18 cellular contexts compared by ENCODE assay signal in the genomic region with DNA sequence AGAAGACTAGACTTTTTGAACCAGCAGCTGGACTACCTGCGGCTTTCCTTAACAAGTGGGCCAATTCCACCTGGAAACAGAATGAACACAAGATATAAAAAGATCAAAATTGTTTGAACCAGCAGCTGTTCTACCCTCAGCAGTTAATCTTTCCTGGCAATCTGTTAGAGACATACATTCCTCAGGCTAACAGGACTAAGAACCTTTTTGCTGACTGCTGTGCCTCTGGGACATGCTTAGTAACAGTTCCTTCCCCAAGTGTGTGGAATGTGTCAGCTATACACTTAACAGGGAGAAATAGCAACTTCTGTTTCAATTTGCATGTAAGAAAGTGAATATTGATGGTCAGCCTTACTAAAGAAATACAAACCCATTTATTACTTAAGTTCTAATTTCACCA.
A peak's percentile ranks its signal among the peaks of the same experiment; 100 is the strongest.
DNase-seq lines count a peak whose midpoint lies in the region; ATAC-seq, FAIRE-seq and TF ChIP-seq lines count a peak whose summit lies in the region.
"Had no signal": no experiment of that assay in that cellular context is flagged by ENCODE, and none has a peak within 500 bp of the region (broad histone marks: within the 10 kb centered on the region; RNA-seq: fewer than 3 reads in every experiment).

No MANE protein-coding gene starts in this region.

- H3K27me3 ChIP-seq in SU-DHL-6 (ENCODE audit: low read length) (no peaks in the 10 kb centered on the region), neural progenitor cell (no peaks in the 10 kb centered on the region)
- H3K27me3 ChIP-seq: BLaER1, SJSA1 had no signal

- no peaks in the 10 kb centered on the region for H3K27me3 Mint-ChIP-seq in neural progenitor cell (ENCODE audit: insufficient read depth, low read depth)

- peak overlapping the region; percentile 45 for H2AFZ ChIP-seq in SU-DHL-6 (ENCODE audit: low read depth, low read length, severe bottlenecking)
- peak overlapping the region; percentile 9 for H2AFZ ChIP-seq in neural progenitor cell (replicated peaks)

- peaks cover 12% of the 10 kb centered on the region for H3K4me1 Mint-ChIP-seq in neural progenitor cell

- H3K4me3 ChIP-seq in SU-DHL-6 (ENCODE audit: insufficient read depth, low read length, poor library complexity, severe bottlenecking) (no peak overlapping the region), neural progenitor cell (no peak overlapping the region)
- H3K4me3 ChIP-seq: A549, BLaER1, SJSA1 had no signal

- H3K36me3 Mint-ChIP-seq in neural progenitor cell, result no peaks in the 10 kb centered on the region
- H3K36me3 Mint-ChIP-seq: CD8-positive, alpha-beta T cell had no signal

- no peaks in the 10 kb centered on the region for H3K9me2 ChIP-seq in SU-DHL-6 (replicated peaks; ENCODE audit: insufficient read depth, low read length)

- H3K79me2 ChIP-seq in SU-DHL-6 (ENCODE audit: insufficient read depth, low read length) (no peaks in the 10 kb centered on the region), neural progenitor cell (ENCODE audit: low read depth) (no peaks in the 10 kb centered on the region)

- peak overlapping the region; percentile 80 for H3K27ac Mint-ChIP-seq in neural progenitor cell
- H3K27ac Mint-ChIP-seq: CD8-positive, alpha-beta T cell had no signal

- H3K9me3 ChIP-seq in SU-DHL-6 (ENCODE audit: insufficient read depth, low read length) (no peaks in the 10 kb centered on the region), neural progenitor cell (ENCODE audit: low read depth) (no peaks in the 10 kb centered on the region)
- H3K9me3 ChIP-seq: A549, BLaER1, SJSA1 had no signal

- H3F3A ChIP-seq in SU-DHL-6 (ENCODE audit: insufficient read depth) (no peaks in the 10 kb centered on the region), neural progenitor cell (ENCODE audit: low read depth) (no peaks in the 10 kb centered on the region)

- no peaks in the 10 kb centered on the region for H3K36me3 ChIP-seq in SU-DHL-6 (ENCODE audit: low read length)
- H3K36me3 ChIP-seq in neural progenitor cell, result no peaks in the 10 kb centered on the region
- H3K36me3 ChIP-seq: BLaER1, SJSA1 had no signal

- no peaks in the 10 kb centered on the region for H4K20me1 ChIP-seq in SU-DHL-6 (ENCODE audit: low read depth, low read length)
- no peaks in the 10 kb centered on the region for H4K20me1 ChIP-seq in neural progenitor cell (ENCODE audit: low read depth)
- H4K20me1 ChIP-seq: BLaER1 had no signal

- H3K9me3 Mint-ChIP-seq in neural progenitor cell, result peaks cover 2% of the 10 kb centered on the region

- TF ChIP-seq CTCF in D721Med (IDR thresholded peaks at IDR 0.05; ENCODE audit: insufficient read depth, missing control alignments) (no peak), SU-DHL-6 (IDR thresholded peaks at IDR 0.05; ENCODE audit: insufficient read depth, low read length, poor library complexity, severe bottlenecking) (no peak), neural progenitor cell (IDR thresholded peaks at IDR 0.05) (no peak)

- DNase-seq in D721Med (ENCODE audit: insufficient read length, low spot score) (no peak), iPS-NIHi11 (ENCODE audit: low spot score) (peak; percentile 6), neural progenitor cell (ENCODE audit: low spot score) (peak; percentile 16), DMS53 treated with DMSO at 0.1 percent for 48 hours (lab: John Stamatoyannopoulos, UW; ENCODE audit: unreplicated experiment) (no peak)
- DNase-seq: CD8-positive, alpha-beta T cell; GDM1; GOT3; KBM-7; NCI-H187 treated with DMSO at 0.1 percent for 48 hours; NCI-H2227 treated with DMSO at 0.1 percent for 48 hours; NCI-H510A treated with DMSO at 0.1 percent for 48 hours had no signal

- H3K4me1 ChIP-seq in neural progenitor cell, result peaks cover 8% of the 10 kb centered on the region
- H3K4me1 ChIP-seq: A549, BLaER1, SJSA1 had no signal

- no peak overlapping the region for H3K4me3 Mint-ChIP-seq in neural progenitor cell
- H3K4me3 Mint-ChIP-seq: CD8-positive, alpha-beta T cell had no signal

- no peak for ATAC-seq in GM19452 (IDR thresholded peaks at IDR 0.05; ENCODE audit: unreplicated experiment)
- ATAC-seq in GM21737 (IDR thresholded peaks at IDR 0.05; ENCODE audit: unreplicated experiment), result no peak
- ATAC-seq: A549; CD8-positive, alpha-beta T cell; Panc1 had no signal

- H3K27ac ChIP-seq in SU-DHL-6 (ENCODE audit: low read depth, low read length) (no peak overlapping the region), neural progenitor cell (no peak overlapping the region)
- H3K27ac ChIP-seq: A549, BLaER1, SJSA1 had no signal

- H3K4me2 ChIP-seq in SU-DHL-6 (ENCODE audit: low read depth, low read length, poor library complexity, severe bottlenecking), result no peak overlapping the region
- H3K4me2 ChIP-seq in neural progenitor cell, result no peak overlapping the region
- H3K4me2 ChIP-seq: A549, BLaER1 had no signal

- H3K9ac ChIP-seq in SU-DHL-6 (ENCODE audit: low read length), result no peak overlapping the region
- no peak overlapping the region for H3K9ac ChIP-seq in neural progenitor cell
- H3K9ac ChIP-seq: BLaER1 had no signal

- FAIRE-seq in D721Med (lab: Jason Lieb, UNC), result peak; percentile 84
- FAIRE-seq: A549 had no signal

Comparison
In these comparisons a context has a peak if more than half of its experiments do, and no peak if none do; other contexts are left out.
1. DNase-seq: peak in iPS-NIHi11 (single experiment) and neural progenitor cell (single experiment); none in D721Med (single experiment) and DMS53 treated with DMSO at 0.1 percent for 48 hours (single experiment).